In genomic region chr17:20996724-20997615, GRCh38 we compare ENCODE assay signal across 17 cellular contexts. TPM values are rescaled to one million over a fixed set of nuclear protein-coding genes. Genes with fewer than 3 reads are reported as not detected.
DNase-seq lines count a peak whose midpoint lies in the region; TF ChIP-seq lines count a peak whose summit lies in the region.
"Had no signal": no experiment of that assay in that cellular context is flagged by ENCODE, and none has a peak within 500 bp of the region (broad histone marks: within the 10 kb centered on the region; RNA-seq: fewer than 3 reads in every experiment).

No MANE protein-coding gene starts in this region.

- H3K9me3 Mint-ChIP-seq in chondrocyte (ENCODE audit: low read depth) (no peaks in the 10 kb centered on the region), nephron progenitor cell (no peaks in the 10 kb centered on the region)

- H3K4me3 ChIP-seq in HUES48 (ENCODE audit: low read depth, low read length) (no peak overlapping the region), SJCRH30 (no peak overlapping the region)
- H3K4me3 ChIP-seq: tibial artery had no signal

- H3K36me3 Mint-ChIP-seq in chondrocyte (ENCODE audit: low read depth) (peaks cover 16% of the 10 kb centered on the region), nephron progenitor cell (ENCODE audit: low read depth) (peaks cover 29% of the 10 kb centered on the region)

- peaks cover 8% of the 10 kb centered on the region for H3K4me1 ChIP-seq in HUES48 (ENCODE audit: control insufficient read depth, insufficient read depth, low read length)
- peaks cover 4% of the 10 kb centered on the region; the same call in 1 of the 2 replicates for H3K4me1 ChIP-seq in SJCRH30

- H3K4me1 Mint-ChIP-seq in chondrocyte (ENCODE audit: low read depth) (peaks cover 43% of the 10 kb centered on the region), nephron progenitor cell (peaks cover 29% of the 10 kb centered on the region)

- peaks cover 30% of the 10 kb centered on the region for H3K36me3 ChIP-seq in HUES48 (ENCODE audit: control insufficient read depth, insufficient read depth, low read length)
- peaks cover 36% of the 10 kb centered on the region for H3K36me3 ChIP-seq in SJCRH30

- H3K9me3 ChIP-seq in HUES48 (ENCODE audit: control insufficient read depth, insufficient read depth, low read length) (no peaks in the 10 kb centered on the region), SJCRH30 (replicated peaks) (no peaks in the 10 kb centered on the region)
- H3K9me3 ChIP-seq: neutrophil, tibial artery had no signal

- DNase-seq in Ammon's horn (ENCODE audit: low spot score) (peak; percentile 2), chondrocyte (ENCODE audit: low spot score) (no peak), nephron progenitor cell (no peak), SJCRH30 (no peak), ureter (ENCODE audit: low spot score) (no peak)
- DNase-seq in activated CD8-positive, alpha-beta memory T cell treated with anti-CD3 and anti-CD28 coated beads, Interleukin-2, amount 50 U/mL, for 4 hours = no peak
- no peak for DNase-seq in activated CD4-positive, CD25-positive, alpha-beta regulatory T cell treated with anti-CD3 and anti-CD28 coated beads, Interleukin-2, amount 50 U/mL, for 72 hours
- DNase-seq: activated CD4-positive, alpha-beta T cell treated with anti-CD3 and anti-CD28 coated beads, Interleukin-2, amount 50 U/mL, for 1 hour; activated naive CD4-positive, alpha-beta T cell treated with anti-CD3 and anti-CD28 coated beads, Interleukin-2, amount 50 U/mL, for 16 hours; midbrain; NCI-H1092; NCI-H2029; NCI-H446; T-helper 1 cell had no signal

- H3K4me3 Mint-ChIP-seq in chondrocyte (ENCODE audit: unreplicated experiment) (no peak overlapping the region), nephron progenitor cell (no peak overlapping the region)

- no peak overlapping the region for H3K9ac ChIP-seq in HUES48 (ENCODE audit: low read depth, low read length)

- H3K27ac ChIP-seq in HUES48 (ENCODE audit: low read depth, low read length) = peak overlapping the region; percentile 28
- H3K27ac ChIP-seq in SJCRH30 = no peak overlapping the region
- H3K27ac ChIP-seq: neutrophil, tibial artery had no signal

- H3K27me3 ChIP-seq in HUES48 (ENCODE audit: control insufficient read depth, insufficient read depth, low read length) = no peaks in the 10 kb centered on the region
- no peaks in the 10 kb centered on the region for H3K27me3 ChIP-seq in SJCRH30
- H3K27me3 ChIP-seq: neutrophil, tibial artery had no signal

- no peaks in the 10 kb centered on the region for H3K27me3 Mint-ChIP-seq in chondrocyte (ENCODE audit: low read depth)
- no peaks in the 10 kb centered on the region for H3K27me3 Mint-ChIP-seq in nephron progenitor cell (ENCODE audit: low read depth, poor library complexity)

- H3K27ac Mint-ChIP-seq in chondrocyte (ENCODE audit: unreplicated experiment) (peak overlapping the region; percentile 20), nephron progenitor cell (peak overlapping the region; percentile 61)

- TF ChIP-seq CTCF in chondrocyte (IDR thresholded peaks at IDR 0.05) (no peak), nephron progenitor cell (IDR thresholded peaks at IDR 0.05) (no peak)

RNA-seq across cellular contexts. Expression of gene USP22, which starts 45.8 kb away (rescaled TPM):
- total RNA-seq in chondrocyte (228 to 248 TPM (median 239 TPM) in 3 replicates), ureter (245 TPM)
- total RNA-seq in SJCRH30 (2014; rRNA removed; shearing (Covaris generic)) = 621 and 662 TPM in 2 replicates
